In the genomic region with DNA sequence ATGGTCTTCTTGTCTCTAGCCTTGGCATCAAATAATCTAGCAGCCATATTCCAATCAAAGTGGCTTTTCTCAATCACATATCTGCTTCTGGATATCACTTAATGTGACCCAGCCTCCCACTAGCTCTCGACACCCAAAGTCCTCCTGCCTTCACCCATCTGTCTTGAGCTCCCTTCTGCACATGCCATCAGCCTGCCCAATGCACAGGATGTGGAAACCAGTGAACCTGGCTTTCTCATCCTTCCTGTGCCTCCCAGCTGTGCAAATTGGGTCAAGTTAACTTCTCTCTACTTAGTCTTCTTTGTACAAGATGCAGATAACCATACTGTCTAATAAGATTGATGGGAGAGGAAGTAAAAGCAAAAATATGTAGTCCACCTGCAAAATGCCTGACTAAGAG, we compare ENCODE assay signal across 17 cellular contexts.
A peak's percentile ranks its signal among the peaks of the same experiment; 100 is the strongest.
DNase-seq lines count a peak whose midpoint lies in the region; TF ChIP-seq lines count a peak whose summit lies in the region.
"Had no signal": no experiment of that assay in that cellular context is flagged by ENCODE, and none has a peak within 500 bp of the region (broad histone marks: within the 10 kb centered on the region; RNA-seq: fewer than 3 reads in every experiment).

No MANE protein-coding gene starts in this region.

- H3K4me1 ChIP-seq in BLaER1 treated with 17β-estradiol and CSF1 and Interleukin-3, amounts not matched to agents 10 nM and 100 nM, result peaks cover 23 to 36% (median 26%) of the 10 kb centered on the region in 10 experiments
- peaks cover 6% of the 10 kb centered on the region for H3K4me1 ChIP-seq in colonic mucosa

- H3K27ac ChIP-seq in BLaER1 treated with 17β-estradiol and CSF1 and Interleukin-3, amounts not matched to agents 10 nM and 100 nM, result peak overlapping the region in 4 of 11 experiments; percentile 16 to 50 (median 30); a peak in 5 of 22 replicates
- H3K27ac ChIP-seq in colonic mucosa, result no peak overlapping the region
- H3K27ac ChIP-seq: C4-2B, HL-60 had no signal

- peak overlapping the region in 2 of 3 experiments; percentile 48 to 68 for H3K27ac Mint-ChIP-seq in nephron
- H3K27ac Mint-ChIP-seq in activated CD4-positive, alpha-beta T cell treated with anti-CD3 and anti-CD28 coated beads, Interleukin-2, amount 10 ng/mL, durations not matched to agents 24 days and 14 days, result no peak overlapping the region
- no peak overlapping the region for H3K27ac Mint-ChIP-seq in activated T-helper 2 cell treated with anti-CD3 and anti-CD28 coated beads, Interferon-gamma antibody, Interleukin-2, Interleukin-4, amounts not matched to agents 10 μg/mL and 5 μg/mL and 100 μg/mL, durations not matched to agents 14 hours and 24 hours and 36 hours
- H3K27ac Mint-ChIP-seq: CD8-positive, alpha-beta T cell; GM23338; H9 had no signal

- H3K9ac ChIP-seq in BLaER1 treated with 17β-estradiol and CSF1 and Interleukin-3, amounts not matched to agents 10 nM and 100 nM, result no peak overlapping the region
- no peak overlapping the region for H3K9ac ChIP-seq in colonic mucosa (ENCODE audit: low read depth in 2 of 2, low read length in 2 of 2)

- no peaks in the 10 kb centered on the region for H3K27me3 ChIP-seq in BLaER1 treated with 17β-estradiol and CSF1 and Interleukin-3, amounts not matched to agents 10 nM and 100 nM
- no peaks in the 10 kb centered on the region for H3K27me3 ChIP-seq in colonic mucosa

- no peaks in the 10 kb centered on the region for H4K20me1 ChIP-seq in BLaER1 treated with 17β-estradiol and CSF1 and Interleukin-3, amounts not matched to agents 10 nM and 100 nM

- peaks cover 50% of the 10 kb centered on the region for H3K4me1 Mint-ChIP-seq in nephron
- H3K4me1 Mint-ChIP-seq in activated CD4-positive, alpha-beta T cell treated with anti-CD3 and anti-CD28 coated beads, Interleukin-2, amount 10 ng/mL, durations not matched to agents 24 days and 14 days, result peaks cover 5% of the 10 kb centered on the region
- peaks cover 6% of the 10 kb centered on the region for H3K4me1 Mint-ChIP-seq in activated T-helper 2 cell treated with anti-CD3 and anti-CD28 coated beads, Interferon-gamma antibody, Interleukin-2, Interleukin-4, amounts not matched to agents 10 μg/mL and 5 μg/mL and 100 μg/mL, durations not matched to agents 14 hours and 24 hours and 36 hours (ENCODE audit: low read depth)
- H3K4me1 Mint-ChIP-seq: GM23338, H9 had no signal

- H3K9me3 ChIP-seq in BLaER1 treated with 17β-estradiol and CSF1 and Interleukin-3, amounts not matched to agents 10 nM and 100 nM (replicated peaks in 1 of 11), result peaks cover 28 to 56% (median 39%) of the 10 kb centered on the region in 11 experiments
- no peaks in the 10 kb centered on the region for H3K9me3 ChIP-seq in colonic mucosa

- H3K4me3 ChIP-seq in BLaER1 treated with 17β-estradiol and CSF1 and Interleukin-3, amounts not matched to agents 10 nM and 100 nM, result no peak overlapping the region; a peak in 3 of 20 replicates
- H3K4me3 ChIP-seq in Jurkat, Clone E6-1 (ENCODE audit: low read length), result no peak overlapping the region
- no peak overlapping the region for H3K4me3 ChIP-seq in colonic mucosa
- H3K4me3 ChIP-seq: GM23338 had no signal

- peak; percentile 17 for DNase-seq in Jurkat, Clone E6-1 (ENCODE audit: low read depth, low spot score)
- DNase-seq in colonic mucosa, result peak; percentile 7
- DNase-seq in SIG-M5 (lab: John Stamatoyannopoulos, UW), result no peak
- no peak for DNase-seq in activated CD4-positive, alpha-beta T cell treated with anti-CD3 and anti-CD28 coated beads, Interleukin-2, amount 10 ng/mL, durations not matched to agents 24 days and 14 days
- no peak for DNase-seq in activated T-helper 2 cell treated with anti-CD3 and anti-CD28 coated beads, Interferon-gamma antibody, Interleukin-2, Interleukin-4, amounts not matched to agents 10 μg/mL and 5 μg/mL and 100 μg/mL, durations not matched to agents 14 hours and 24 hours and 36 hours (ENCODE audit: low spot score)
- DNase-seq: ACHN; CD8-positive, alpha-beta T cell; COR-L47; GF-D8; H9; Kasumi-1; KBM-7 had no signal

- peak overlapping the region in 8 of 11 experiments; percentile 31 to 54 (median 41); a peak in 16 of 22 replicates for H3K4me2 ChIP-seq in BLaER1 treated with 17β-estradiol and CSF1 and Interleukin-3, amounts not matched to agents 10 nM and 100 nM
- H3K4me2 ChIP-seq: GM23338 had no signal

- TF ChIP-seq CTCF in colonic mucosa (IDR thresholded peaks at IDR 0.05) (no peak), nephron (IDR thresholded peaks at IDR 0.05; ENCODE audit: unreplicated experiment in 3 of 3) (no peak)

- intact Hi-C loops in colonic mucosa (cut with DNase I), result no loop called here
- intact Hi-C loops in activated CD4-positive, alpha-beta T cell treated with anti-CD3 and anti-CD28 coated beads, Interleukin-2, amount 10 ng/mL, durations not matched to agents 24 days and 14 days (cut with micrococcal nuclease), result no loop called here
- intact Hi-C loops in activated T-helper 2 cell treated with anti-CD3 and anti-CD28 coated beads, Interferon-gamma antibody, Interleukin-2, Interleukin-4, amounts not matched to agents 10 μg/mL and 5 μg/mL and 100 μg/mL, durations not matched to agents 14 hours and 24 hours and 36 hours (cut with micrococcal nuclease), result no loop called here

- no peaks in the 10 kb centered on the region for H3K9me3 Mint-ChIP-seq in nephron
- H3K9me3 Mint-ChIP-seq in activated CD4-positive, alpha-beta T cell treated with anti-CD3 and anti-CD28 coated beads, Interleukin-2, amount 10 ng/mL, durations not matched to agents 24 days and 14 days, result peaks cover 15% of the 10 kb centered on the region
- peaks cover 21% of the 10 kb centered on the region for H3K9me3 Mint-ChIP-seq in activated T-helper 2 cell treated with anti-CD3 and anti-CD28 coated beads, Interferon-gamma antibody, Interleukin-2, Interleukin-4, amounts not matched to agents 10 μg/mL and 5 μg/mL and 100 μg/mL, durations not matched to agents 14 hours and 24 hours and 36 hours

- peaks cover 4% of the 10 kb centered on the region for H3K36me3 Mint-ChIP-seq in nephron (ENCODE audit: low read depth)
- H3K36me3 Mint-ChIP-seq in activated CD4-positive, alpha-beta T cell treated with anti-CD3 and anti-CD28 coated beads, Interleukin-2, amount 10 ng/mL, durations not matched to agents 24 days and 14 days (ENCODE audit: low read depth), result peaks cover 4% of the 10 kb centered on the region
- peaks cover 3% of the 10 kb centered on the region for H3K36me3 Mint-ChIP-seq in activated T-helper 2 cell treated with anti-CD3 and anti-CD28 coated beads, Interferon-gamma antibody, Interleukin-2, Interleukin-4, amounts not matched to agents 10 μg/mL and 5 μg/mL and 100 μg/mL, durations not matched to agents 14 hours and 24 hours and 36 hours (ENCODE audit: low read depth)
- H3K36me3 Mint-ChIP-seq: CD8-positive, alpha-beta T cell had no signal

- H3K36me3 ChIP-seq in BLaER1 treated with 17β-estradiol and CSF1 and Interleukin-3, amounts not matched to agents 10 nM and 100 nM, result peaks cover 0 to 4% (median 0%) of the 10 kb centered on the region in 11 experiments; a peak in 1 of 22 replicates
- no peaks in the 10 kb centered on the region for H3K36me3 ChIP-seq in colonic mucosa

- no peaks in the 10 kb centered on the region for H3K27me3 Mint-ChIP-seq in nephron (ENCODE audit: low read depth)
- H3K27me3 Mint-ChIP-seq in activated CD4-positive, alpha-beta T cell treated with anti-CD3 and anti-CD28 coated beads, Interleukin-2, amount 10 ng/mL, durations not matched to agents 24 days and 14 days, result peaks cover 5% of the 10 kb centered on the region
- H3K27me3 Mint-ChIP-seq in activated T-helper 2 cell treated with anti-CD3 and anti-CD28 coated beads, Interferon-gamma antibody, Interleukin-2, Interleukin-4, amounts not matched to agents 10 μg/mL and 5 μg/mL and 100 μg/mL, durations not matched to agents 14 hours and 24 hours and 36 hours (ENCODE audit: low read depth), result peaks cover 2% of the 10 kb centered on the region

- no peak overlapping the region for H3K4me3 Mint-ChIP-seq in nephron
- H3K4me3 Mint-ChIP-seq in activated CD4-positive, alpha-beta T cell treated with anti-CD3 and anti-CD28 coated beads, Interleukin-2, amount 10 ng/mL, durations not matched to agents 24 days and 14 days, result no peak overlapping the region
- H3K4me3 Mint-ChIP-seq in activated T-helper 2 cell treated with anti-CD3 and anti-CD28 coated beads, Interferon-gamma antibody, Interleukin-2, Interleukin-4, amounts not matched to agents 10 μg/mL and 5 μg/mL and 100 μg/mL, durations not matched to agents 14 hours and 24 hours and 36 hours (ENCODE audit: low read depth), result no peak overlapping the region
- H3K4me3 Mint-ChIP-seq: CD8-positive, alpha-beta T cell; GM23338; H9 had no signal

Comparison
In these comparisons a context has a peak if more than half of its experiments do, and no peak if none do; other contexts are left out.
1. DNase-seq: peak in Jurkat, Clone E6-1 (single experiment) and colonic mucosa (single experiment); none in SIG-M5 (single experiment), activated CD4-positive, alpha-beta T cell treated with anti-CD3 and anti-CD28 coated beads, Interleukin-2, amount 10 ng/mL, durations not matched to agents 24 days and 14 days (single experiment) and activated T-helper 2 cell treated with anti-CD3 and anti-CD28 coated beads, Interferon-gamma antibody, Interleukin-2, Interleukin-4, amounts not matched to agents 10 μg/mL and 5 μg/mL and 100 μg/mL, durations not matched to agents 14 hours and 24 hours and 36 hours (single experiment).
2. H3K27ac Mint-ChIP-seq: peak in nephron (2 of 3); none in activated CD4-positive, alpha-beta T cell treated with anti-CD3 and anti-CD28 coated beads, Interleukin-2, amount 10 ng/mL, durations not matched to agents 24 days and 14 days (single experiment) and activated T-helper 2 cell treated with anti-CD3 and anti-CD28 coated beads, Interferon-gamma antibody, Interleukin-2, Interleukin-4, amounts not matched to agents 10 μg/mL and 5 μg/mL and 100 μg/mL, durations not matched to agents 14 hours and 24 hours and 36 hours (single experiment).